In the genomic region with DNA sequence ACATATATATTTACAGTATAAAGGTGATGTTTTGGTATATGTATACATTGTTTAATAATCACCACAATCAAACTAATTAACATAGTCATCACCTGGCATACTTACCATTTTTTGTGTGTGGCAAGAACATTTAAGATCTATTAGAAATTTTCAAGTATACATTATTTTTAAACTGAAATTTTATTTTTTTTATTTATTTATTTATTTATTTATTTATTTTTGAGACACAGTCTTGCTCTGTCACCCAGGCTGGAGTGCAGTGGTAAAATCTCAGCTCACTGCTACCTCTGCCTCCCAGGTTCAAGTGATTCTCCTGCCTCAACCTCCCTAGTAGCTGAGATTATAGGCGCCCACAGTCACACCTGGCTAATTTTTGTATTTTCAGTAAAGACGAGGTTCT, we compare ENCODE assay signal across 4 cellular contexts.
DNase-seq lines count a peak whose midpoint lies in the region; ATAC-seq, FAIRE-seq and TF ChIP-seq lines count a peak whose summit lies in the region.
"Not testable (repeated sequence)": the region's sequence is repeated elsewhere in the genome, so short reads cannot be mapped to it uniquely, and the experiment has no call there.

No MANE protein-coding gene starts in this region.

- H3K9ac ChIP-seq in kidney (ENCODE audit: low read length in 2 of 2); mesendoderm (ENCODE audit: low read length): not testable (repeated sequence)

- H4K5ac ChIP-seq in mesendoderm (ENCODE audit: low read length), result not testable (repeated sequence)

- not testable (repeated sequence) for H2BK120ac ChIP-seq in mesendoderm (ENCODE audit: low read depth, low read length)

- H2BK5ac ChIP-seq in mesendoderm (ENCODE audit: low read length), result not testable (repeated sequence)

- CTCF ChIA-PET in A549 (lab: Yijun Ruan, JAX) (interaction anchor here (1.2 kb wide), 1 partner anchor 9 kb away, joined by 3 read pairs; no protein-coding TSS in a partner anchor), HEK293 (lab: Yijun Ruan, JAX) (interaction anchor here (0.6 to 1.6 kb wide), 2 partner anchors 13 to 209 kb away, joined by 3 to 6 read pairs; no protein-coding TSS in a partner anchor)

- FAIRE-seq in A549 (lab: Jason Lieb, UNC), result not testable (repeated sequence)
- FAIRE-seq in kidney (lab: Jason Lieb, UNC), result peak; percentile 13

- H3K23ac ChIP-seq in mesendoderm (ENCODE audit: low read length), result not testable (repeated sequence)

- H3K4me1 ChIP-seq in A549; HEK293 (ENCODE audit: control insufficient read depth, insufficient read depth, low read length); kidney (ENCODE audit: control insufficient read depth in 1 of 2, insufficient read depth in 1 of 2, low read depth in 1 of 2, low read length in 2 of 2); mesendoderm (ENCODE audit: control insufficient read depth, low read depth, low read length): not testable (repeated sequence)

- H3K18ac ChIP-seq in mesendoderm (ENCODE audit: low read length), result peak overlapping the region; percentile 18

- not testable (repeated sequence) for H3K36me3 ChIP-seq in HEK293 (ENCODE audit: control insufficient read depth in 2 of 2, insufficient read depth in 1 of 2, low read length in 2 of 2); kidney (ENCODE audit: control insufficient read depth in 1 of 2, insufficient read depth in 2 of 2, low read length in 2 of 2); mesendoderm (ENCODE audit: control insufficient read depth, insufficient read depth, low read length)

- not testable (repeated sequence) for H3K9me3 ChIP-seq in A549; HEK293 (ENCODE audit: control insufficient read depth, insufficient read depth, low read depth, low read length); kidney (ENCODE audit: control insufficient read depth in 1 of 2, low read length in 2 of 2)

- intact Hi-C loops in kidney (cut with DNase I), result not testable (repeated sequence)

- DNase-seq in A549 (ENCODE audit: low read depth in 1 of 2, low spot score in 1 of 2); kidney; mesendoderm: not testable (repeated sequence)

- H3K56ac ChIP-seq in mesendoderm (ENCODE audit: low read length), result not testable (repeated sequence)

- WGBS in A549 (ENCODE audit: missing lambda C conversion rate), result 76% methylated on average over 2 of the region's 2 CpGs
- WGBS in mesendoderm (ENCODE audit: extremely low coverage, insufficient coverage, low lambda C conversion rate), result no CpG with 5 or more reads among the region's 2 CpGs

- peak overlapping the region; percentile 8 for H2BK15ac ChIP-seq in mesendoderm (replicated peaks; ENCODE audit: low read depth)

- H3K4me3 ChIP-seq in A549; HEK293 (ENCODE audit: low read depth, low read length); kidney (ENCODE audit: low read length in 2 of 2); mesendoderm (ENCODE audit: low read length): not testable (repeated sequence)

- POLR2A ChIA-PET in A549 (lab: Yijun Ruan, JAX); HEK293 (lab: Yijun Ruan, JAX): not testable (repeated sequence)

- H2AK5ac ChIP-seq in mesendoderm (ENCODE audit: low read length), result not testable (repeated sequence)

- not testable (repeated sequence) for TF ChIP-seq RAD21 in A549 (conservative IDR thresholded peaks at IDR 0.05 in 1 of 2, IDR thresholded peaks at IDR 0.05 in 1 of 2)

- TF ChIP-seq EP300 in A549 (IDR thresholded peaks at IDR 0.05), result not testable (repeated sequence)

- H3K79me1 ChIP-seq in mesendoderm (ENCODE audit: low read length), result not testable (repeated sequence)

- H3K79me2 ChIP-seq in mesendoderm (ENCODE audit: control insufficient read depth, insufficient read depth, low read length), result not testable (repeated sequence)

- TF ChIP-seq CTCF in A549 (IDR thresholded peaks at IDR 0.05); HEK293 (tag by site-specific recombination; IDR thresholded peaks at IDR 0.05); kidney (IDR thresholded peaks at IDR 0.05; ENCODE audit: borderline replicate concordance, extremely low read depth, insufficient read depth): not testable (repeated sequence)

- H3K4me2 ChIP-seq in A549; mesendoderm (ENCODE audit: low read length): not testable (repeated sequence)

- H3K27me3 ChIP-seq in mesendoderm (ENCODE audit: insufficient read depth, low read length, poor library complexity), result not testable (repeated sequence)

- not testable (repeated sequence) for TF ChIP-seq POLR2A in A549 (IDR thresholded peaks at IDR 0.05; ENCODE audit: low read length)

- H4K8ac ChIP-seq in mesendoderm (ENCODE audit: low read depth, low read length), result not testable (repeated sequence)

- ATAC-seq in A549, result not testable (repeated sequence)

- H3K4ac ChIP-seq in mesendoderm (ENCODE audit: low read depth, low read length), result not testable (repeated sequence)

- H3K27ac ChIP-seq in A549; HEK293 (ENCODE audit: extremely low read depth, low read depth, low read length); kidney (ENCODE audit: low read depth in 2 of 2, low read length in 2 of 2); mesendoderm (ENCODE audit: low read depth, low read length): not testable (repeated sequence)

TF ChIP-seq in A549, 52 proteins besides CTCF, POLR2A, EP300 and RAD21:
- 0 out of 2 replicates have a peak, but pooled peaks have one; percentile 8 for TF ChIP-seq ZC3H11A (IDR thresholded peaks at IDR 0.05)

TF ChIP-seq in HEK293, 187 proteins besides CTCF, POLR2A, EP300 and RAD21 (continues in another document):
- TF ChIP-seq ZNF623 (tag by site-specific recombination; IDR thresholded peaks at IDR 0.05), result peak; percentile 50
- TF ChIP-seq, protein P1, sequence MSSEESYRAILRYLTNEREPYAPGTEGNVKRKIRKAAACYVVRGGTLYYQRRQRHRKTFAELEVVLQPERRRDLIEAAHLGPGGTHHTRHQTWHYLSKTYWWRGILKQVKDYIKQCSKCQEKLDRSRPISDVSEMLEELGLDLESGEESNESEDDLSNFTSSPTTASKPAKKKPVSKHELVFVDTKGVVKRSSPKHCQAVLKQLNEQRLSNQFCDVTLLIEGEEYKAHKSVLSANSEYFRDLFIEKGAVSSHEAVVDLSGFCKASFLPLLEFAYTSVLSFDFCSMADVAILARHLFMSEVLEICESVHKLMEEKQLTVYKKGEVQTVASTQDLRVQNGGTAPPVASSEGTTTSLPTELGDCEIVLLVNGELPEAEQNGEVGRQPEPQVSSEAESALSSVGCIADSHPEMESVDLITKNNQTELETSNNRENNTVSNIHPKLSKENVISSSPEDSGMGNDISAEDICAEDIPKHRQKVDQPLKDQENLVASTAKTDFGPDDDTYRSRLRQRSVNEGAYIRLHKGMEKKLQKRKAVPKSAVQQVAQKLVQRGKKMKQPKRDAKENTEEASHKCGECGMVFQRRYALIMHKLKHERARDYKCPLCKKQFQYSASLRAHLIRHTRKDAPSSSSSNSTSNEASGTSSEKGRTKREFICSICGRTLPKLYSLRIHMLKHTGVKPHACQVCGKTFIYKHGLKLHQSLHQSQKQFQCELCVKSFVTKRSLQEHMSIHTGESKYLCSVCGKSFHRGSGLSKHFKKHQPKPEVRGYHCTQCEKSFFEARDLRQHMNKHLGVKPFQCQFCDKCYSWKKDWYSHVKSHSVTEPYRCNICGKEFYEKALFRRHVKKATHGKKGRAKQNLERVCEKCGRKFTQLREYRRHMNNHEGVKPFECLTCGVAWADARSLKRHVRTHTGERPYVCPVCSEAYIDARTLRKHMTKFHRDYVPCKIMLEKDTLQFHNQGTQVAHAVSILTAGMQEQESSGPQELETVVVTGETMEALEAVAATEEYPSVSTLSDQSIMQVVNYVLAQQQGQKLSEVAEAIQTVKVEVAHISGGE (tag by site-specific recombination; conservative IDR thresholded peaks at IDR 0.05; ENCODE audit: low read depth), result peak; percentile 68
- peak; percentile 47; the same call in 1 of the 2 replicates for TF ChIP-seq ZXDB (tag by site-specific recombination; IDR thresholded peaks at IDR 0.05)
- TF ChIP-seq ZNF426 (tag by site-specific recombination; IDR thresholded peaks at IDR 0.05), result peak; percentile 65
- peak; percentile 51 for TF ChIP-seq ZNF555 (tag by site-specific recombination; conservative IDR thresholded peaks at IDR 0.05)
- TF ChIP-seq ZNF558 (tag by site-specific recombination; IDR thresholded peaks at IDR 0.05), result peak; percentile 69; the same call in 1 of the 2 replicates
- peak; percentile 90 for TF ChIP-seq ZNF394 (tag by site-specific recombination; IDR thresholded peaks at IDR 0.05; ENCODE audit: borderline replicate concordance)
- TF ChIP-seq ZNF510 (tag by site-specific recombination; IDR thresholded peaks at IDR 0.05; ENCODE audit: insufficient replicate concordance), result peak; percentile 13
- peak; percentile 49; the same call in 1 of the 2 replicates for TF ChIP-seq ZNF140 (tag by site-specific recombination; IDR thresholded peaks at IDR 0.05)
- peak; percentile 54 for TF ChIP-seq ZBTB8A (tag by site-specific recombination; IDR thresholded peaks at IDR 0.05)
